In genomic region chr2:187959821-187960220, GRCh38 we compare ENCODE assay signal across 15 cellular contexts.
DNase-seq lines count a peak whose midpoint lies in the region; ATAC-seq and TF ChIP-seq lines count a peak whose summit lies in the region.
"Had no signal": no experiment of that assay in that cellular context is flagged by ENCODE, and none has a peak within 500 bp of the region (broad histone marks: within the 10 kb centered on the region; RNA-seq: fewer than 3 reads in every experiment).

No MANE protein-coding gene starts in this region.

- intact Hi-C loops in testis (cut with DNase I; ENCODE audit: low total_unique reads) = no loop called here

- H3K4me1 ChIP-seq in foreskin keratinocyte = peaks cover 3% of the 10 kb centered on the region
- no peaks in the 10 kb centered on the region for H3K4me1 ChIP-seq in testis

- no peak overlapping the region for H3K27ac ChIP-seq in foreskin keratinocyte
- no peak overlapping the region for H3K27ac ChIP-seq in testis
- H3K27ac ChIP-seq: dorsolateral prefrontal cortex had no signal

- H3K27me3 ChIP-seq in foreskin keratinocyte (no peaks in the 10 kb centered on the region), testis (no peaks in the 10 kb centered on the region)
- H3K27me3 ChIP-seq: dorsolateral prefrontal cortex had no signal

- TF ChIP-seq CTCF in foreskin keratinocyte (conservative IDR thresholded peaks at IDR 0.05) (no peak), testis (IDR thresholded peaks at IDR 0.05) (no peak)

- H3K4me3 ChIP-seq in testis = no peak overlapping the region
- H3K4me3 ChIP-seq: dorsolateral prefrontal cortex had no signal

- peaks cover 1% of the 10 kb centered on the region for H3K9me3 Mint-ChIP-seq in activated naive CD8-positive, alpha-beta T cell treated with anti-CD3 and anti-CD28 coated beads for 36 hours

- no peak overlapping the region for H3K27ac Mint-ChIP-seq in activated naive CD8-positive, alpha-beta T cell treated with anti-CD3 and anti-CD28 coated beads for 36 hours

- no peak for TF ChIP-seq POLR2A in testis (IDR thresholded peaks at IDR 0.05)

- peak; percentile 61 for ATAC-seq in foreskin keratinocyte
- no peak for ATAC-seq in HG03135 (IDR thresholded peaks at IDR 0.05; ENCODE audit: unreplicated experiment)
- ATAC-seq: HepG2 had no signal

- no peaks in the 10 kb centered on the region for H3K4me1 Mint-ChIP-seq in activated naive CD8-positive, alpha-beta T cell treated with anti-CD3 and anti-CD28 coated beads for 36 hours

- DNase-seq in AG08395 (ENCODE audit: low spot score) (peak; percentile 8), HT1080 (ENCODE audit: low read depth) (peak; percentile 76), SK-N-DZ (ENCODE audit: low spot score) (peak; percentile 74), foreskin keratinocyte (peak in 1 of 2 donors; percentile 36), SHP77 (lab: John Stamatoyannopoulos, UW) (no peak), testis (no peak)
- no peak for DNase-seq in activated naive CD8-positive, alpha-beta T cell treated with anti-CD3 and anti-CD28 coated beads for 36 hours
- DNase-seq: activated CD4-positive, alpha-beta T cell treated with anti-CD3 and anti-CD28 coated beads, Interleukin-2, amount 50 U/mL, for 4 hours; dorsolateral prefrontal cortex; kidney; NCI-H1436; NCI-H524 treated with DMSO at 0.1 percent for 48 hours; Right ventricle myocardium superior had no signal

- no peak overlapping the region for H3K4me3 Mint-ChIP-seq in activated naive CD8-positive, alpha-beta T cell treated with anti-CD3 and anti-CD28 coated beads for 36 hours

- no peaks in the 10 kb centered on the region for H3K27me3 Mint-ChIP-seq in activated naive CD8-positive, alpha-beta T cell treated with anti-CD3 and anti-CD28 coated beads for 36 hours

- H3K9me3 ChIP-seq in testis = no peaks in the 10 kb centered on the region

- H3K36me3 Mint-ChIP-seq in activated naive CD8-positive, alpha-beta T cell treated with anti-CD3 and anti-CD28 coated beads for 36 hours = no peaks in the 10 kb centered on the region

- no peaks in the 10 kb centered on the region for H3K36me3 ChIP-seq in testis (ENCODE audit: low read depth, missing control alignments)

Comparison
In these comparisons a context has a peak if more than half of its experiments do, and no peak if none do; other contexts are left out.
1. DNase-seq: peak in AG08395 (single experiment), HT1080 (single experiment) and SK-N-DZ (single experiment); none in activated naive CD8-positive, alpha-beta T cell treated with anti-CD3 and anti-CD28 coated beads for 36 hours (single experiment), SHP77 (0 of 2) and testis (single experiment).